ENCODE assay signal across 8 cellular contexts in the genomic region with DNA sequence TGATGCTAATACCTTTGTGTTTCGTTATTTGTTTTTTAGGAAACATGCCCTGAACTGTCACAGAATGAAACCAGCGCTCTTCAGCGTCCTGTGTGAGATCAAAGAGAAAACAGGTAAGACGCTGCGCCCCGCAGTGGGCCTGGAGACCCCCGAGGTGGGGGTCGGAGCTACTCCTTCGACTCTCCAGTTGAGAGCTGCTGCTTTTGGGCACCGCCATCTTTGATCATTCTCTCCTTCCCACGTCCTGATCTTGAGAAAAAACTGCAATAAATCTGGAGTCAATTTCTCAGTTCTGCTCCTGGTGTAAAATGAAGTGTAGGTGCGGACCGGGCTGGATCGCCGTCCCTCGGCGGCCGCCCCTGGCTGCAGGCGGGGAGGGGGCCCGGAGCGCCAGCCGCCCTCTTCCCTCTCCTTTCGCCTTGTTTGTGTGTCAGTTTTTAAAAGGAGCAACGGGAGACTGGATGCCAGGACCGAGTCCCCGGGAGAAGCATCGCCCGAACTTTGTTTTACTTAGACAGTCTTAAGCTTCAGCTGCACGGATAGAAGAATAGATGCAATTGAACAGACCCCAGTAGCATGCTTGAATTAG. TPM values are rescaled to one million over a fixed set of nuclear protein-coding genes. Genes with fewer than 3 reads are reported as not detected.
A peak's percentile ranks its signal among the peaks of the same experiment; 100 is the strongest.
DNase-seq lines count a peak whose midpoint lies in the region; ATAC-seq and TF ChIP-seq lines count a peak whose summit lies in the region.

No MANE protein-coding gene starts in this region.

- no peaks in the 10 kb centered on the region for H3K9me3 ChIP-seq in BLaER1 treated with 17β-estradiol and CSF1 and Interleukin-3, amounts not matched to agents 10 nM and 100 nM (replicated peaks in 1 of 11)
- H3K9me3 ChIP-seq in HUES6 (ENCODE audit: control insufficient read depth, insufficient read depth, low read depth, low read length) (no peaks in the 10 kb centered on the region), left lung (no peaks in the 10 kb centered on the region), thoracic aorta (no peaks in the 10 kb centered on the region)

- in situ Hi-C loops in brain microvascular endothelial cell (cut with HindIII; ENCODE audit: low pct_ligation_motif_present, low sequenced_read_pairs) = no loop called here

- peak overlapping the region; percentile 85 to 97 (median 94) for H3K4me2 ChIP-seq in BLaER1 treated with 17β-estradiol and CSF1 and Interleukin-3, amounts not matched to agents 10 nM and 100 nM

- ATAC-seq in left lung (no peak), thoracic aorta (ENCODE audit: insufficient number of reproducible peaks, low FRiP score, low read depth) (no peak), GM21528 (IDR thresholded peaks at IDR 0.05; ENCODE audit: low FRiP score, unreplicated experiment) (no peak), GM21825 (IDR thresholded peaks at IDR 0.05; ENCODE audit: unreplicated experiment) (no peak), HG02678 (IDR thresholded peaks at IDR 0.05; ENCODE audit: unreplicated experiment) (no peak)

- peak overlapping the region; percentile 70 to 91 (median 80) for H3K4me3 ChIP-seq in BLaER1 treated with 17β-estradiol and CSF1 and Interleukin-3, amounts not matched to agents 10 nM and 100 nM
- H3K4me3 ChIP-seq in HUES6 (ENCODE audit: low read depth, low read length) (peak overlapping the region; percentile 92), brain microvascular endothelial cell (ENCODE audit: low read depth, low read length) (peak overlapping the region; percentile 87), left lung (peak overlapping the region; percentile 82 to 93), thoracic aorta (peak overlapping the region; percentile 97)

- H3K9ac ChIP-seq in BLaER1 treated with 17β-estradiol and CSF1 and Interleukin-3, amounts not matched to agents 10 nM and 100 nM = peak overlapping the region; percentile 75 to 88 (median 85)
- H3K9ac ChIP-seq in HUES6 (ENCODE audit: low read length) = peak overlapping the region; percentile 72

- H3K27me3 ChIP-seq in BLaER1 treated with 17β-estradiol and CSF1 and Interleukin-3, amounts not matched to agents 10 nM and 100 nM = peaks cover 32 to 58% (median 51%) of the 10 kb centered on the region in 11 experiments
- peaks cover 5% of the 10 kb centered on the region; the same call in 1 of the 2 replicates for H3K27me3 ChIP-seq in HUES6 (ENCODE audit: control insufficient read depth, insufficient read depth, low read length)
- no peaks in the 10 kb centered on the region for H3K27me3 ChIP-seq in brain microvascular endothelial cell (replicated peaks)
- no peaks in the 10 kb centered on the region for H3K27me3 ChIP-seq in left lung
- no peaks in the 10 kb centered on the region for H3K27me3 ChIP-seq in thoracic aorta (replicated peaks; ENCODE audit: insufficient read depth)

- H3K36me3 ChIP-seq in BLaER1 treated with 17β-estradiol and CSF1 and Interleukin-3, amounts not matched to agents 10 nM and 100 nM = peaks cover 0 to 33% (median 4%) of the 10 kb centered on the region in 11 experiments; a peak in 7 of 22 replicates
- H3K36me3 ChIP-seq in HUES6 (ENCODE audit: control insufficient read depth, insufficient read depth, low read length) (peaks cover 3% of the 10 kb centered on the region; the same call in 1 of the 2 replicates), brain microvascular endothelial cell (replicated peaks) (no peaks in the 10 kb centered on the region), left lung (no peaks in the 10 kb centered on the region), thoracic aorta (no peaks in the 10 kb centered on the region)

- peaks cover 0 to 44% (median 23%) of the 10 kb centered on the region in 11 experiments; a peak in 15 of 22 replicates for H4K20me1 ChIP-seq in BLaER1 treated with 17β-estradiol and CSF1 and Interleukin-3, amounts not matched to agents 10 nM and 100 nM

- H3K27ac ChIP-seq in BLaER1 treated with 17β-estradiol and CSF1 and Interleukin-3, amounts not matched to agents 10 nM and 100 nM = peak overlapping the region in 7 of 11 experiments; percentile 69 to 87 (median 76); a peak in 11 of 22 replicates
- no peak overlapping the region; the same call in 1 of the 2 replicates for H3K27ac ChIP-seq in HUES6 (ENCODE audit: low read depth, low read length)
- peak overlapping the region; percentile 2 for H3K27ac ChIP-seq in brain microvascular endothelial cell
- peak overlapping the region; percentile 87 to 89 for H3K27ac ChIP-seq in left lung
- H3K27ac ChIP-seq in thoracic aorta = peak overlapping the region; percentile 15 to 81

- peaks cover 15 to 29% (median 20%) of the 10 kb centered on the region in 10 experiments; a peak in 19 of 20 replicates for H3K4me1 ChIP-seq in BLaER1 treated with 17β-estradiol and CSF1 and Interleukin-3, amounts not matched to agents 10 nM and 100 nM
- H3K4me1 ChIP-seq in HUES6 (ENCODE audit: control insufficient read depth, insufficient read depth, low read length) (peaks cover 45% of the 10 kb centered on the region), left lung (peaks cover 13 to 40% of the 10 kb centered on the region in 2 donors), thoracic aorta (ENCODE audit: control insufficient read depth in 1 of 2, low read depth in 2 of 2) (peaks cover 10 to 13% of the 10 kb centered on the region in 2 donors)

- TF ChIP-seq CTCF in brain microvascular endothelial cell (IDR thresholded peaks at IDR 0.05; ENCODE audit: low read depth, low read length, missing control alignments) (no peak), left lung (IDR thresholded peaks at IDR 0.05) (no peak), thoracic aorta (IDR thresholded peaks at IDR 0.05) (no peak)

- intact Hi-C loops in left lung (cut with DNase I) = no loop called here

- no peak for DNase-seq in brain microvascular endothelial cell
- peak in 1 of 2 donors; percentile 73 for DNase-seq in left lung
- DNase-seq in thoracic aorta (ENCODE audit: low spot score) = no peak

RNA-seq across cellular contexts. Expression of a gene that starts 1.4 kb away (rescaled TPM):
- total RNA-seq in left lung (10 to 100 TPM; 36.3 to 53.6 TPM), thoracic aorta (10 to 100 TPM; 23.9 to 34.8 TPM)

RNA-seq across cellular contexts. Expression of a gene that starts 41.6 kb away (rescaled TPM):
- 10 to 100 TPM; 68.3 to 89.5 TPM for total RNA-seq in left lung
- 10 to 100 TPM; 73.4 to 81.5 TPM for total RNA-seq in thoracic aorta
